In genomic region chr11:72781063-72781312, GRCh38 we compare ENCODE assay signal across 8 cellular contexts. TPM values are rescaled to one million over a fixed set of nuclear protein-coding genes. Genes with fewer than 3 reads are reported as not detected.
DNase-seq lines count a peak whose midpoint lies in the region; ATAC-seq and TF ChIP-seq lines count a peak whose summit lies in the region.

No MANE protein-coding gene starts in this region.

- H3K4me3 ChIP-seq in BLaER1 treated with 17β-estradiol and CSF1 and Interleukin-3, amounts not matched to agents 10 nM and 100 nM = peak overlapping the region; percentile 56 to 73 (median 65)
- peak overlapping the region; percentile 71 for H3K4me3 ChIP-seq in LNCaP clone FGC (ENCODE audit: low read depth, low read length)
- H3K4me3 ChIP-seq in dorsolateral prefrontal cortex = peak overlapping the region; percentile 42 to 80 (median 67)

- no peaks in the 10 kb centered on the region for H3K9me3 ChIP-seq in BLaER1 treated with 17β-estradiol and CSF1 and Interleukin-3, amounts not matched to agents 10 nM and 100 nM (replicated peaks in 1 of 11)

- peak overlapping the region; percentile 58 to 82 (median 74); a peak in 21 of 22 replicates for H3K9ac ChIP-seq in BLaER1 treated with 17β-estradiol and CSF1 and Interleukin-3, amounts not matched to agents 10 nM and 100 nM

- no peak for ATAC-seq in HG03520 (IDR thresholded peaks at IDR 0.05; ENCODE audit: unreplicated experiment)
- no peak for ATAC-seq in HG03469 (IDR thresholded peaks at IDR 0.05; ENCODE audit: unreplicated experiment)

- H3K27me3 Mint-ChIP-seq in nephron (ENCODE audit: low read depth) = peaks cover 4% of the 10 kb centered on the region

- no peak overlapping the region for H3K27ac Mint-ChIP-seq in nephron

- no peaks in the 10 kb centered on the region for H3K36me3 ChIP-seq in BLaER1 treated with 17β-estradiol and CSF1 and Interleukin-3, amounts not matched to agents 10 nM and 100 nM

- peaks cover 0 to 31% (median 4%) of the 10 kb centered on the region in 11 experiments; a peak in 7 of 22 replicates for H4K20me1 ChIP-seq in BLaER1 treated with 17β-estradiol and CSF1 and Interleukin-3, amounts not matched to agents 10 nM and 100 nM

- TF ChIP-seq CTCF in LNCaP clone FGC (IDR thresholded peaks at IDR 0.05; ENCODE audit: control insufficient read depth, extremely low read depth, insufficient read depth) (no peak), dorsolateral prefrontal cortex (IDR thresholded peaks at IDR 0.05 in 54 of 56, conservative IDR thresholded peaks at IDR 0.05 in 2 of 56; ENCODE audit: low read depth in 1 of 56, partially characterized antibody in 56 of 56) (no peak), nephron (IDR thresholded peaks at IDR 0.05; ENCODE audit: unreplicated experiment in 3 of 3) (no peak)

- H3K4me2 ChIP-seq in BLaER1 treated with 17β-estradiol and CSF1 and Interleukin-3, amounts not matched to agents 10 nM and 100 nM = peak overlapping the region; percentile 77 to 92 (median 89)

- H3K9me3 Mint-ChIP-seq in nephron = no peaks in the 10 kb centered on the region

- peak overlapping the region; percentile 70 to 84 (median 77) for H3K4me3 Mint-ChIP-seq in nephron

- H3K4me1 Mint-ChIP-seq in nephron = peaks cover 26% of the 10 kb centered on the region

- peak overlapping the region in 2 of 11 experiments; percentile 42 to 54; a peak in 1 of 22 replicates for H3K27ac ChIP-seq in BLaER1 treated with 17β-estradiol and CSF1 and Interleukin-3, amounts not matched to agents 10 nM and 100 nM
- H3K27ac ChIP-seq in dorsolateral prefrontal cortex = peak overlapping the region in 41 of 59 donors; percentile 4 to 89 (median 60)

- H3K27me3 ChIP-seq in BLaER1 treated with 17β-estradiol and CSF1 and Interleukin-3, amounts not matched to agents 10 nM and 100 nM = peaks cover 9 to 23% (median 17%) of the 10 kb centered on the region in 11 experiments; a peak in 18 of 22 replicates
- no peaks in the 10 kb centered on the region for H3K27me3 ChIP-seq in dorsolateral prefrontal cortex

- intact Hi-C loops in dorsolateral prefrontal cortex (cut with DNase I) = no loop called here

- DNase-seq in LNCaP clone FGC (ENCODE audit: low read depth) (peak; percentile 10), dorsolateral prefrontal cortex (no peak), mesenteric fat pad (ENCODE audit: low spot score) (no peak), medulla oblongata (ENCODE audit: extremely low spot score) (no peak)

- H3K36me3 Mint-ChIP-seq in nephron (ENCODE audit: low read depth) = no peaks in the 10 kb centered on the region

- H3K4me1 ChIP-seq in BLaER1 treated with 17β-estradiol and CSF1 and Interleukin-3, amounts not matched to agents 10 nM and 100 nM = peaks cover 14 to 49% (median 37%) of the 10 kb centered on the region in 10 experiments

RNA-seq across cellular contexts. Expression of gene STARD10, which starts 12.9 kb away (rescaled TPM):
- 100 to 1,000 TPM in 2 of 120 experiments, 10 to 100 TPM in 118; 31.5 to 113 (median 51.1) TPM for total RNA-seq in dorsolateral prefrontal cortex
- 9.0 TPM for total RNA-seq in mesenteric fat pad

RNA-seq across cellular contexts. Expression of gene ARAP1, which starts 28.8 kb away (rescaled TPM):
- total RNA-seq in dorsolateral prefrontal cortex (100 to 1,000 TPM in 8 of 120 experiments, 10 to 100 TPM in 112; 42.2 to 126 (median 68.6) TPM), mesenteric fat pad (80.6 TPM)

RNA-seq across cellular contexts. Expression of gene ATG16L2, which starts 33.2 kb away (rescaled TPM):
- total RNA-seq in dorsolateral prefrontal cortex = 10 to 100 TPM; 17.7 to 47.0 (median 30.9) TPM
- 29.5 TPM for total RNA-seq in mesenteric fat pad
